1 cellular context compared by ENCODE assay signal in genomic region chr3:112382543-112383160, GRCh38.
TF ChIP-seq lines count a peak whose summit lies in the region.

No MANE protein-coding gene starts in this region.

TF ChIP-seq in GM23338, 12 proteins besides CTCF, POLR2A, EP300 and RAD21:
- TF ChIP-seq ETS1 (IDR thresholded peaks at IDR 0.05) (no peak), NANOG (IDR thresholded peaks at IDR 0.05; ENCODE audit: borderline replicate concordance) (no peak), EZH2 (IDR thresholded peaks at IDR 0.05; ENCODE audit: low read depth, unreplicated experiment) (no peak), STAT1 (IDR thresholded peaks at IDR 0.05; ENCODE audit: unreplicated experiment) (no peak), POLR2AphosphoS5 (IDR thresholded peaks at IDR 0.05; ENCODE audit: low read depth) (no peak), JUNB (IDR thresholded peaks at IDR 0.05; ENCODE audit: unreplicated experiment) (no peak), ZNF114 (CRISPR knock-in tag; IDR thresholded peaks at IDR 0.05) (no peak), ZNF462 (CRISPR knock-in tag; IDR thresholded peaks at IDR 0.05) (no peak), ZNF331 (CRISPR knock-in tag; IDR thresholded peaks at IDR 0.05; ENCODE audit: low read depth) (no peak), REST (IDR thresholded peaks at IDR 0.05; ENCODE audit: unreplicated experiment) (no peak), EZH2phosphoT487 (IDR thresholded peaks at IDR 0.05; ENCODE audit: unreplicated experiment) (no peak), CREB1 (CRISPR knock-in tag; IDR thresholded peaks at IDR 0.05; ENCODE audit: low read depth) (no peak)
TF ChIP-seq in GM23338: peak in this region for 0.
